ENCODE assay signal across 28 cellular contexts in the genomic region with DNA sequence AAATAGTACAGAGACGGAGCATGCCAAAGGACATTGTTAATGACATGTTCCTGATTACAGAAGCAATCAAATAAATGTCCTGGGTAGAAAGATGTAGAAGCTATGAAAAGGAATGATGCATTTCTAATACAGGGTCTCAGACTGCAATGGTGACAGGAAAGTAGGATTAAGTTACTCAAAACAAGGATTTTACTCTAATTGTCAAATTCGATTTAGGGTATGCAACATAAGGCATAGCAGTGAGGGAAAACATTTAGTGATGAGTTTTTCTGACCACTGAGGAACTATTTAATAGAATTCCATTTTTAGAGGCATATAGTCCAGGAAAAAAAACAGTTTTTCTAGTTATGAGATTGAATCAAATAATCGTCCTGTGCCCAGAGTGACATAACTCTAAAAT.
"Had no signal": no experiment of that assay in that cellular context is flagged by ENCODE, and none has a peak within 500 bp of the region (broad histone marks: within the 10 kb centered on the region; RNA-seq: fewer than 3 reads in every experiment).

No MANE protein-coding gene starts in this region.

- H3K27ac ChIP-seq: colonic mucosa, coronary artery, dorsolateral prefrontal cortex, epithelial cell of prostate, esophagus muscularis mucosa, esophagus squamous epithelium, foreskin keratinocyte, gastrocnemius medialis, gastroesophageal sphincter, heart left ventricle, heart right ventricle, hepatocyte had no signal

- DNase-seq: colonic mucosa; cortex of kidney; dermis blood vessel endothelial cell; dorsolateral prefrontal cortex; effector CD4-positive, alpha-beta T cell; effector CD8-positive, alpha-beta T cell; effector memory CD4-positive, alpha-beta T cell; effector memory CD8-positive, alpha-beta T cell; endodermal cell; erythroblast; esophagus squamous epithelium; foreskin fibroblast; foreskin keratinocyte; foreskin melanocyte; gastrocnemius medialis; glutamatergic neuron; head of caudate nucleus; heart left ventricle; heart right ventricle had no signal

- H3K27me3 ChIP-seq: colonic mucosa, dorsolateral prefrontal cortex, esophagus muscularis mucosa, esophagus squamous epithelium, foreskin keratinocyte, gastrocnemius medialis, gastroesophageal sphincter, heart left ventricle, heart right ventricle, hepatocyte had no signal

- H3K9me3 ChIP-seq: colonic mucosa, esophagus muscularis mucosa, esophagus squamous epithelium, gastrocnemius medialis, gastroesophageal sphincter, heart right ventricle had no signal

- ATAC-seq: effector memory CD8-positive, alpha-beta T cell; esophagus mucosa; foreskin keratinocyte; gastrocnemius medialis; gastroesophageal sphincter; heart left ventricle; heart right ventricle had no signal

- H3K4me2 ChIP-seq: hepatocyte had no signal

- FAIRE-seq: endometrium, endothelial cell of umbilical vein, frontal cortex had no signal

- H3K4me3 ChIP-seq: colonic mucosa, coronary artery, dorsolateral prefrontal cortex, esophagus muscularis mucosa, esophagus squamous epithelium, gastrocnemius medialis, gastroesophageal sphincter, heart left ventricle, heart right ventricle, hepatocyte had no signal

- H3K4me1 ChIP-seq: colonic mucosa, esophagus muscularis mucosa, esophagus squamous epithelium, gastrocnemius medialis, gastroesophageal sphincter, heart left ventricle, heart right ventricle had no signal

- H3K79me2 ChIP-seq: hepatocyte had no signal

- H2AFZ ChIP-seq: hepatocyte had no signal

- H3K36me3 ChIP-seq: colonic mucosa, esophagus muscularis mucosa, esophagus squamous epithelium, gastrocnemius medialis, gastroesophageal sphincter, heart left ventricle, heart right ventricle had no signal
